In the genomic region with DNA sequence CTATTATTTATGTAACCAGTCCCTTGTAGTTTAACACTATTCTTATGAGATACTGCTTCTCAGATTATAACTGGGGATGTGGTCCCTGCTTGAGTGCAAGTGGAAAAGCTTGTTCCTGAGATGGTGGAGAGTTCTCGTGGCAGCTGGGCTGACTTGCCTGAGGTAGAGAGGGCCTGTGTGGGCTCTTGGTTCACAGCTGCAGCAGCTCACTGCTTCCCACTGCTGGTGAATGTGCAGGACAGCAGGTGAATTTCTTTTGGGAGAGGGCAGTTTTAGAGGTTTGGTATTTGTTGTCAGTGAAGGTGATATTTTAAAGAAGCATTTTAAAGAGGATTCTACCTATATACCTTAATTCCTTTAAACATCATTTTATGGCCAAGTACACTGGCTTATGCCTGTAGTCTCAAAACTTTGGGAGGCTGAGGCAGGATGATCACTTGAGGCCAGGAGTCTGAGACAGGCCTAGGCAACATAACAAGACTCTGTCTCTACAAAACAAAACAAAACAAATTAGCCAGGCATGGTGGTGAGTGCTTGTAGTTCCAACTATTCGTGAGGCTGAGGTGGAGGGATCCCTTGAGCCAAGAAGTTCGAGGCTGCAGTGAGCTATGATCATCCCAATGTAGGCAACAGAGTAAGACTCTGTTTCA, we compare ENCODE assay signal across 1 cellular context.
TF ChIP-seq lines count a peak whose summit lies in the region.

No MANE protein-coding gene starts in this region.

TF ChIP-seq in HepG2, 621 proteins besides CTCF, POLR2A, EP300 and RAD21 (continued from another document and continues in another):
- TF ChIP-seq, protein P1, sequence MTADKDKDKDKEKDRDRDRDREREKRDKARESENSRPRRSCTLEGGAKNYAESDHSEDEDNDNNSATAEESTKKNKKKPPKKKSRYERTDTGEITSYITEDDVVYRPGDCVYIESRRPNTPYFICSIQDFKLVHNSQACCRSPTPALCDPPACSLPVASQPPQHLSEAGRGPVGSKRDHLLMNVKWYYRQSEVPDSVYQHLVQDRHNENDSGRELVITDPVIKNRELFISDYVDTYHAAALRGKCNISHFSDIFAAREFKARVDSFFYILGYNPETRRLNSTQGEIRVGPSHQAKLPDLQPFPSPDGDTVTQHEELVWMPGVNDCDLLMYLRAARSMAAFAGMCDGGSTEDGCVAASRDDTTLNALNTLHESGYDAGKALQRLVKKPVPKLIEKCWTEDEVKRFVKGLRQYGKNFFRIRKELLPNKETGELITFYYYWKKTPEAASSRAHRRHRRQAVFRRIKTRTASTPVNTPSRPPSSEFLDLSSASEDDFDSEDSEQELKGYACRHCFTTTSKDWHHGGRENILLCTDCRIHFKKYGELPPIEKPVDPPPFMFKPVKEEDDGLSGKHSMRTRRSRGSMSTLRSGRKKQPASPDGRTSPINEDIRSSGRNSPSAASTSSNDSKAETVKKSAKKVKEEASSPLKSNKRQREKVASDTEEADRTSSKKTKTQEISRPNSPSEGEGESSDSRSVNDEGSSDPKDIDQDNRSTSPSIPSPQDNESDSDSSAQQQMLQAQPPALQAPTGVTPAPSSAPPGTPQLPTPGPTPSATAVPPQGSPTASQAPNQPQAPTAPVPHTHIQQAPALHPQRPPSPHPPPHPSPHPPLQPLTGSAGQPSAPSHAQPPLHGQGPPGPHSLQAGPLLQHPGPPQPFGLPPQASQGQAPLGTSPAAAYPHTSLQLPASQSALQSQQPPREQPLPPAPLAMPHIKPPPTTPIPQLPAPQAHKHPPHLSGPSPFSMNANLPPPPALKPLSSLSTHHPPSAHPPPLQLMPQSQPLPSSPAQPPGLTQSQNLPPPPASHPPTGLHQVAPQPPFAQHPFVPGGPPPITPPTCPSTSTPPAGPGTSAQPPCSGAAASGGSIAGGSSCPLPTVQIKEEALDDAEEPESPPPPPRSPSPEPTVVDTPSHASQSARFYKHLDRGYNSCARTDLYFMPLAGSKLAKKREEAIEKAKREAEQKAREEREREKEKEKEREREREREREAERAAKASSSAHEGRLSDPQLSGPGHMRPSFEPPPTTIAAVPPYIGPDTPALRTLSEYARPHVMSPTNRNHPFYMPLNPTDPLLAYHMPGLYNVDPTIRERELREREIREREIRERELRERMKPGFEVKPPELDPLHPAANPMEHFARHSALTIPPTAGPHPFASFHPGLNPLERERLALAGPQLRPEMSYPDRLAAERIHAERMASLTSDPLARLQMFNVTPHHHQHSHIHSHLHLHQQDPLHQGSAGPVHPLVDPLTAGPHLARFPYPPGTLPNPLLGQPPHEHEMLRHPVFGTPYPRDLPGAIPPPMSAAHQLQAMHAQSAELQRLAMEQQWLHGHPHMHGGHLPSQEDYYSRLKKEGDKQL (CRISPR knock-in tag; IDR thresholded peaks at IDR 0.05; ENCODE audit: low read depth) = no peak
- TF ChIP-seq JDP2 (CRISPR knock-in tag; IDR thresholded peaks at IDR 0.05; ENCODE audit: borderline replicate concordance) (no peak), HHEX (CRISPR knock-in tag; IDR thresholded peaks at IDR 0.05) (no peak), ZNF138 (CRISPR knock-in tag; IDR thresholded peaks at IDR 0.05; ENCODE audit: low read depth) (no peak), NFKB2 (CRISPR knock-in tag; IDR thresholded peaks at IDR 0.05; ENCODE audit: borderline replicate concordance) (no peak), FOXM1 (CRISPR knock-in tag; IDR thresholded peaks at IDR 0.05) (no peak), GABPB1 (CRISPR knock-in tag; IDR thresholded peaks at IDR 0.05) (no peak; the same call in 1 of the 2 replicates), CCAR2 (optimal IDR thresholded peaks at IDR 0.05; ENCODE audit: low read depth, low read length) (no peak), ZNF878 (CRISPR knock-in tag; IDR thresholded peaks at IDR 0.05) (no peak), TP53 (CRISPR knock-in tag; conservative IDR thresholded peaks at IDR 0.05) (no peak), SMYD3 (CRISPR knock-in tag; IDR thresholded peaks at IDR 0.05) (no peak), ZNF101 (CRISPR knock-in tag; IDR thresholded peaks at IDR 0.05; ENCODE audit: borderline replicate concordance, low read depth) (no peak), DR1 (CRISPR knock-in tag; IDR thresholded peaks at IDR 0.05) (no peak), AGO2 (optimal IDR thresholded peaks at IDR 0.05; ENCODE audit: low read depth, low read length) (no peak), ZNF644 (CRISPR knock-in tag; IDR thresholded peaks at IDR 0.05; ENCODE audit: low read depth) (no peak), SMC3 (IDR thresholded peaks at IDR 0.05; ENCODE audit: low read length) (peak; percentile 99), ONECUT2 (CRISPR knock-in tag; IDR thresholded peaks at IDR 0.05) (no peak), ZNF552 (CRISPR knock-in tag; IDR thresholded peaks at IDR 0.05; ENCODE audit: borderline replicate concordance) (no peak), XRCC5 (optimal IDR thresholded peaks at IDR 0.05; ENCODE audit: low read length) (peak; percentile 94), ZNF329 (CRISPR knock-in tag; IDR thresholded peaks at IDR 0.05; ENCODE audit: low read depth) (no peak), RBM22 (optimal IDR thresholded peaks at IDR 0.05; ENCODE audit: low read length) (peak; percentile 58), TGIF2 (CRISPR knock-in tag; IDR thresholded peaks at IDR 0.05) (no peak), SALL1 (CRISPR knock-in tag; IDR thresholded peaks at IDR 0.05) (peak; percentile 55; the same call in 1 of the 2 replicates), ZNF652 (CRISPR knock-in tag; IDR thresholded peaks at IDR 0.05; ENCODE audit: borderline replicate concordance, low read depth) (no peak; the same call in 1 of the 2 replicates), RBM39 (IDR thresholded peaks at IDR 0.05; ENCODE audit: low read depth, low read length, poor library complexity, severe bottlenecking) (no peak)
- TF ChIP-seq, protein P2, sequence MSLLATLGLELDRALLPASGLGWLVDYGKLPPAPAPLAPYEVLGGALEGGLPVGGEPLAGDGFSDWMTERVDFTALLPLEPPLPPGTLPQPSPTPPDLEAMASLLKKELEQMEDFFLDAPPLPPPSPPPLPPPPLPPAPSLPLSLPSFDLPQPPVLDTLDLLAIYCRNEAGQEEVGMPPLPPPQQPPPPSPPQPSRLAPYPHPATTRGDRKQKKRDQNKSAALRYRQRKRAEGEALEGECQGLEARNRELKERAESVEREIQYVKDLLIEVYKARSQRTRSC (CRISPR knock-in tag; IDR thresholded peaks at IDR 0.05; ENCODE audit: low read depth) = no peak
- TF ChIP-seq, protein P3, sequence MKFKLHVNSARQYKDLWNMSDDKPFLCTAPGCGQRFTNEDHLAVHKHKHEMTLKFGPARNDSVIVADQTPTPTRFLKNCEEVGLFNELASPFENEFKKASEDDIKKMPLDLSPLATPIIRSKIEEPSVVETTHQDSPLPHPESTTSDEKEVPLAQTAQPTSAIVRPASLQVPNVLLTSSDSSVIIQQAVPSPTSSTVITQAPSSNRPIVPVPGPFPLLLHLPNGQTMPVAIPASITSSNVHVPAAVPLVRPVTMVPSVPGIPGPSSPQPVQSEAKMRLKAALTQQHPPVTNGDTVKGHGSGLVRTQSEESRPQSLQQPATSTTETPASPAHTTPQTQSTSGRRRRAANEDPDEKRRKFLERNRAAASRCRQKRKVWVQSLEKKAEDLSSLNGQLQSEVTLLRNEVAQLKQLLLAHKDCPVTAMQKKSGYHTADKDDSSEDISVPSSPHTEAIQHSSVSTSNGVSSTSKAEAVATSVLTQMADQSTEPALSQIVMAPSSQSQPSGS (CRISPR knock-in tag; IDR thresholded peaks at IDR 0.05) = no peak
- TF ChIP-seq, protein P4, sequence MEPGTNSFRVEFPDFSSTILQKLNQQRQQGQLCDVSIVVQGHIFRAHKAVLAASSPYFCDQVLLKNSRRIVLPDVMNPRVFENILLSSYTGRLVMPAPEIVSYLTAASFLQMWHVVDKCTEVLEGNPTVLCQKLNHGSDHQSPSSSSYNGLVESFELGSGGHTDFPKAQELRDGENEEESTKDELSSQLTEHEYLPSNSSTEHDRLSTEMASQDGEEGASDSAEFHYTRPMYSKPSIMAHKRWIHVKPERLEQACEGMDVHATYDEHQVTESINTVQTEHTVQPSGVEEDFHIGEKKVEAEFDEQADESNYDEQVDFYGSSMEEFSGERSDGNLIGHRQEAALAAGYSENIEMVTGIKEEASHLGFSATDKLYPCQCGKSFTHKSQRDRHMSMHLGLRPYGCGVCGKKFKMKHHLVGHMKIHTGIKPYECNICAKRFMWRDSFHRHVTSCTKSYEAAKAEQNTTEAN (CRISPR knock-in tag; conservative IDR thresholded peaks at IDR 0.05) = no peak
- TF ChIP-seq, protein P5, sequence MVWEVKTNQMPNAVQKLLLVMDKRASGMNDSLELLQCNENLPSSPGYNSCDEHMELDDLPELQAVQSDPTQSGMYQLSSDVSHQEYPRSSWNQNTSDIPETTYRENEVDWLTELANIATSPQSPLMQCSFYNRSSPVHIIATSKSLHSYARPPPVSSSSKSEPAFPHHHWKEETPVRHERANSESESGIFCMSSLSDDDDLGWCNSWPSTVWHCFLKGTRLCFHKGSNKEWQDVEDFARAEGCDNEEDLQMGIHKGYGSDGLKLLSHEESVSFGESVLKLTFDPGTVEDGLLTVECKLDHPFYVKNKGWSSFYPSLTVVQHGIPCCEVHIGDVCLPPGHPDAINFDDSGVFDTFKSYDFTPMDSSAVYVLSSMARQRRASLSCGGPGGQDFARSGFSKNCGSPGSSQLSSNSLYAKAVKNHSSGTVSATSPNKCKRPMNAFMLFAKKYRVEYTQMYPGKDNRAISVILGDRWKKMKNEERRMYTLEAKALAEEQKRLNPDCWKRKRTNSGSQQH (CRISPR knock-in tag; IDR thresholded peaks at IDR 0.05; ENCODE audit: low read depth) = no peak
- TF ChIP-seq, protein P6, sequence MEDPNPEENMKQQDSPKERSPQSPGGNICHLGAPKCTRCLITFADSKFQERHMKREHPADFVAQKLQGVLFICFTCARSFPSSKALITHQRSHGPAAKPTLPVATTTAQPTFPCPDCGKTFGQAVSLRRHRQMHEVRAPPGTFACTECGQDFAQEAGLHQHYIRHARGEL (CRISPR knock-in tag; IDR thresholded peaks at IDR 0.05) = no peak
- TF ChIP-seq, protein P7, sequence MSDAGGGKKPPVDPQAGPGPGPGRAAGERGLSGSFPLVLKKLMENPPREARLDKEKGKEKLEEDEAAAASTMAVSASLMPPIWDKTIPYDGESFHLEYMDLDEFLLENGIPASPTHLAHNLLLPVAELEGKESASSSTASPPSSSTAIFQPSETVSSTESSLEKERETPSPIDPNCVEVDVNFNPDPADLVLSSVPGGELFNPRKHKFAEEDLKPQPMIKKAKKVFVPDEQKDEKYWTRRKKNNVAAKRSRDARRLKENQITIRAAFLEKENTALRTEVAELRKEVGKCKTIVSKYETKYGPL (CRISPR knock-in tag; IDR thresholded peaks at IDR 0.05) = no peak
- TF ChIP-seq, protein P8, sequence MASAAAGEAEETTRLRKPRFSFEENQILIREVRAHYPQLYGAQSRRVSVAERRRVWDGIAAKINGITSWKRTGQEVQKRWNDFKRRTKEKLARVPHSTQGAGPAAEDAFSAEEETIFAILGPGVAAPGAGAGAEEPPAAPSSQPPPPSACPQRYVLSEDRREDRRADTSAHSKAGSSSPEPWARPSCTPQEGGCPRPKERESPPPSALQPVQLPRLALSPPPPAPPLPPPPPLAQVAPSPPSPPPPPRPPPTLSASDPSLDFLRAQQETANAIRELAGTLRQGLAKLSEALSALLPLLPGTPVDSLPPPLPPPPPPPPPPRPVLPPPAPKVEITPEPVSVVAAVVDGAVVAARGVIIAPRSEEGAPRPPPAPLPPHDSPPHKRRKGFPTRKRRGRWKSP (CRISPR knock-in tag; IDR thresholded peaks at IDR 0.05) = no peak
- TF ChIP-seq, protein P9, sequence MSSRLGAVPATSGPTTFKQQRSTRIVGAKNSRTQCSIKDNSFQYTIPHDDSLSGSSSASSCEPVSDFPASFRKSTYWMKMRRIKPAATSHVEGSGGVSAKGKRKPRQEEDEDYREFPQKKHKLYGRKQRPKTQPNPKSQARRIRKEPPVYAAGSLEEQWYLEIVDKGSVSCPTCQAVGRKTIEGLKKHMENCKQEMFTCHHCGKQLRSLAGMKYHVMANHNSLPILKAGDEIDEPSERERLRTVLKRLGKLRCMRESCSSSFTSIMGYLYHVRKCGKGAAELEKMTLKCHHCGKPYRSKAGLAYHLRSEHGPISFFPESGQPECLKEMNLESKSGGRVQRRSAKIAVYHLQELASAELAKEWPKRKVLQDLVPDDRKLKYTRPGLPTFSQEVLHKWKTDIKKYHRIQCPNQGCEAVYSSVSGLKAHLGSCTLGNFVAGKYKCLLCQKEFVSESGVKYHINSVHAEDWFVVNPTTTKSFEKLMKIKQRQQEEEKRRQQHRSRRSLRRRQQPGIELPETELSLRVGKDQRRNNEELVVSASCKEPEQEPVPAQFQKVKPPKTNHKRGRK (CRISPR knock-in tag; IDR thresholded peaks at IDR 0.05) = no peak
